ENCODE assay signal across 8 cellular contexts in the genomic region with DNA sequence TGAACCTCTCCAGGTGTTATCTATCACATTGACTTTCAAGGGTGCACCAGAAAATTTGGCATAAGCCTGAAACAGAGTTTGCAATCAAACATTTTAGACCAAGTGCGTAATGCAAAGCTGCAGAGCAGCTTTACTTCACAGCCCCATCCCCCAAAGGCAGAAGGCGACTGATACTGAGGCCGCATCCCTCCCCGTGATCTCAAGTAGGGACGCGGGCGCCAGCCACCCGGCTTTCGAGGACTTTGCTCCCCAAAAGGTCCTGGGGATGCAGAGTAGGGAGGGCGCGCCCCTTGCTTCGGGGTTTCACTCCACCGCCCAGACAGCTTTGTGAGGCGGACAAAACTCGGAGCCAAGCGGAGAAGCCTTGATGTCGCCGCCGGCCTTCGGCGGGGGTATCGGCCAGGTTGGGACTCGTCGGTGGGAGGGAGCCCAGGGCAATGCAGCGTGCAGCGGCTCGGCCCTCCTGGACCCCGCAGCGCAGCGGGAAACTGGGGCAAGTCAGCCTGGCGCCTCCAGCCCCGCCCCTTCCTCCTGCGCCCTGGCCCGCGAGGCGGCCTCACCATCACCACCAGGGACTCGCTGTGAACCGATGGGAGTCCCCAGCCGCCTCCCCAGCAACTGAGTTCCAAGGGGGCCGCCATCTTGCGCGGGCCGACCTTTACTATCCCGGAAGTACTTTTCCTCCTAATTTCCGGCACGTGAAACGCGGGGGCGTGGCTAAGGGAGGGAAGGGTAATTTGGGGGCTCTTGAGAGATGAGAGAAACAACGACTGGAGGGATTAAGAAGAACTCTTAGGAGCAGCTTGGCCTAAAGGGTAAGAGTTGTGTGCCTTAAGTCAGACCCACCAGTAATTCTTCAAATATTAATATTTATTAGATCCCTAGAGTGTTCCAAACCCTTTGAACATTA. TPM values are rescaled to one million over a fixed set of nuclear protein-coding genes. Genes with fewer than 3 reads are reported as not detected.
DNase-seq lines count a peak whose midpoint lies in the region; ATAC-seq and TF ChIP-seq lines count a peak whose summit lies in the region.

A gene with protein sequence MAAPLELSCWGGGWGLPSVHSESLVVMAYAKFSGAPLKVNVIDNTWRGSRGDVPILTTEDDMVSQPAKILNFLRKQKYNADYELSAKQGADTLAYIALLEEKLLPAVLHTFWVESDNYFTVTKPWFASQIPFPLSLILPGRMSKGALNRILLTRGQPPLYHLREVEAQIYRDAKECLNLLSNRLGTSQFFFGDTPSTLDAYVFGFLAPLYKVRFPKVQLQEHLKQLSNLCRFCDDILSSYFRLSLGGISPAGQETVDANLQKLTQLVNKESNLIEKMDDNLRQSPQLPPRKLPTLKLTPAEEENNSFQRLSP (minus strand): TSS at position 665 of the 910 bp plus-strand sequence. CDS start 24 bp downstream, at position 641.

- H3K36me3 Mint-ChIP-seq in nephron (ENCODE audit: low read depth) = peaks cover 26% of the 10 kb centered on the region

- H3K4me3 Mint-ChIP-seq in nephron = peak within 1 kb of the TSS; percentile 90 to 91 (median 91)

- no peaks in the 10 kb centered on the region for H3K27me3 Mint-ChIP-seq in nephron (ENCODE audit: low read depth)

- peak within 1 kb of the TSS; percentile 93 for H3K4me3 ChIP-seq in LNCaP clone FGC (ENCODE audit: low read depth, low read length)
- peak within 1 kb of the TSS; percentile 90 for H3K4me3 ChIP-seq in fibroblast of the aortic adventitia (ENCODE audit: low read depth, low read length)

- H3K9me3 Mint-ChIP-seq in nephron = no peaks in the 10 kb centered on the region

- TF ChIP-seq CTCF in LNCaP clone FGC (IDR thresholded peaks at IDR 0.05; ENCODE audit: control insufficient read depth, extremely low read depth, insufficient read depth) = no peak
- no peak for TF ChIP-seq CTCF in fibroblast of the aortic adventitia (IDR thresholded peaks at IDR 0.05; ENCODE audit: insufficient read depth, low read length)
- no peak for TF ChIP-seq CTCF in nephron (IDR thresholded peaks at IDR 0.05; ENCODE audit: unreplicated experiment in 3 of 3)

- DNase-seq in DMS53 (lab: John Stamatoyannopoulos, UW) = peak; percentile 92
- DNase-seq in LNCaP clone FGC (ENCODE audit: low read depth) = peak; percentile 43
- peak; percentile 80 for DNase-seq in activated effector memory CD4-positive, alpha-beta T cell treated with Interleukin-2 at 50 U/mL for 16 hours
- peak; percentile 77 for DNase-seq in fibroblast of the aortic adventitia (ENCODE audit: low read depth)
- peak; percentile 94 for DNase-seq in stimulated activated naive CD8-positive, alpha-beta T cell treated with anti-CD3 and anti-CD28 coated beads, Interleukin-15, Interleukin-2, amounts not matched to agents 100 U/mL and 50 U/mL, for 24 hours

- peak; percentile 85 for ATAC-seq in GM21737 (IDR thresholded peaks at IDR 0.05; ENCODE audit: unreplicated experiment)
- peak; percentile 87 for ATAC-seq in stimulated activated naive CD8-positive, alpha-beta T cell treated with anti-CD3 and anti-CD28 coated beads, Interleukin-15, Interleukin-2, amounts not matched to agents 100 U/mL and 50 U/mL, for 24 hours

- peaks cover 30% of the 10 kb centered on the region for H3K4me1 Mint-ChIP-seq in nephron

- H3K27ac Mint-ChIP-seq in nephron = peak within 1 kb of the TSS; percentile 68 to 93 (median 91)

- peak; percentile 61 for TF ChIP-seq POLR2A in Raji (IDR thresholded peaks at IDR 0.05; ENCODE audit: insufficient read depth, low read depth, low read length)

RNA-seq across cellular contexts. Expression of the gene that starts here (rescaled TPM):
- 10.7 and 23.4 TPM in 2 replicates for total RNA-seq in fibroblast of the aortic adventitia (ENCODE audit: low replicate concordance)

Comparison
In these comparisons a context has a peak if more than half of its experiments do, and no peak if none do; other contexts are left out.
1. Peak in every context shown above with its lines: DNase-seq, ATAC-seq and H3K4me3 ChIP-seq.
2. DNase-seq: peak in every context shown above with its lines; median percentile 94 in stimulated activated naive CD8-positive, alpha-beta T cell treated with anti-CD3 and anti-CD28 coated beads, Interleukin-15, Interleukin-2, amounts not matched to agents 100 U/mL and 50 U/mL, for 24 hours; 92 in DMS53; 80 in activated effector memory CD4-positive, alpha-beta T cell treated with Interleukin-2 at 50 U/mL for 16 hours; 77 in fibroblast of the aortic adventitia; 43 in LNCaP clone FGC.